Comparison of ENCODE assay signal across 27 cellular contexts in the genomic region with DNA sequence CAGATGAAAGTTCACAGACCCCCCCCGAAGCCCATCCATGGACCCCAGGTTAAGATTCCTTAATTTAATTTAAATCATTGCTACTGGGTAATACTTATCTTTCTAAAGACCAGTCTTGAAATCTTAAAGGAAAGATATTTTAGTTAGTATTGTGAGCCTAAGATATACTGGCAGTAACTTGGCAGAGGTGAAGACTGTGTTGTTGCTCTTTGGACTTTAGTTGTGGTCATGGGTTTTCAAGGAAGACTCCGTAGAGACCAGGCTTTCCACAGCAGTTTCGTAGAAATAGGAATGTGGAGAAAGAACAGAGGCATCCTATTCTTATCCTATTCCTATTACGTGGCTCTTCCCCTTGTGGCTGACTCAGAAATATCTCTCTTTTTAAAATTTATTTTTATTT.
"Had no signal": no experiment of that assay in that cellular context is flagged by ENCODE, and none has a peak within 500 bp of the region (broad histone marks: within the 10 kb centered on the region; RNA-seq: fewer than 3 reads in every experiment).

No MANE protein-coding gene starts in this region.

- ATAC-seq: effector memory CD8-positive, alpha-beta T cell; esophagus mucosa; foreskin keratinocyte; gastroesophageal sphincter; heart left ventricle; left lung; left ventricle myocardium superior; lower lobe of right lung; mucosa of descending colon had no signal

- H3K79me2 ChIP-seq: hepatocyte had no signal

- H3K36me3 ChIP-seq: esophagus squamous epithelium, gastroesophageal sphincter, heart left ventricle, left lung, lower lobe of right lung had no signal

- H3K27ac ChIP-seq: coronary artery, epithelial cell of prostate, esophagus squamous epithelium, foreskin keratinocyte, gastroesophageal sphincter, heart left ventricle, hepatocyte, left lung, lower lobe of right lung had no signal

- H3K4me3 ChIP-seq: coronary artery, esophagus squamous epithelium, gastroesophageal sphincter, heart left ventricle, hepatocyte, left lung, lower lobe of right lung, mucosa of descending colon had no signal

- H3K4me1 ChIP-seq: foreskin keratinocyte, gastroesophageal sphincter, left lung, lower lobe of right lung had no signal

- H3K4me2 ChIP-seq: hepatocyte had no signal

- H3K27me3 ChIP-seq: esophagus squamous epithelium, foreskin keratinocyte, gastroesophageal sphincter, heart left ventricle, hepatocyte, left lung had no signal

- FAIRE-seq: colon, endometrium, frontal cortex, kidney had no signal

- H2AFZ ChIP-seq: hepatocyte had no signal

- H3K9me3 ChIP-seq: esophagus squamous epithelium, gastroesophageal sphincter, heart left ventricle, left lung, lower lobe of right lung, mucosa of descending colon had no signal

- DNase-seq: dermis blood vessel endothelial cell; effector CD8-positive, alpha-beta T cell; effector memory CD8-positive, alpha-beta T cell; endodermal cell; erythroblast; esophagus squamous epithelium; foreskin keratinocyte; heart left ventricle; hypothalamus; immature natural killer cell; islet precursor cell; kidney; kidney glomerular epithelial cell; left lung; left ventricle myocardium superior; lower lobe of right lung; mesenchymal stem cell; mucosa of descending colon; naive B cell had no signal
